In genomic region chr7:84746347-84746746, GRCh38 we compare ENCODE assay signal across 20 cellular contexts.
DNase-seq lines count a peak whose midpoint lies in the region; ATAC-seq, FAIRE-seq and TF ChIP-seq lines count a peak whose summit lies in the region.
"Had no signal": no experiment of that assay in that cellular context is flagged by ENCODE, and none has a peak within 500 bp of the region (broad histone marks: within the 10 kb centered on the region; RNA-seq: fewer than 3 reads in every experiment).

No MANE protein-coding gene starts in this region.

- H3K27ac Mint-ChIP-seq in activated CD8-positive, alpha-beta T cell treated with anti-CD3 and anti-CD28 coated beads for 36 hours, result no peak overlapping the region
- H3K27ac Mint-ChIP-seq: activated CD4-positive, alpha-beta T cell treated with anti-CD3 and anti-CD28 coated beads for 36 hours; CD4-positive, alpha-beta memory T cell; stimulated activated effector memory CD8-positive, alpha-beta T cell treated with anti-CD3 and anti-CD28 coated beads, Interleukin-12 subunit alpha, Interleukin-12 subunit beta, amount 100 ng/mL, for 72 hours; type B pancreatic cell had no signal

- no peaks in the 10 kb centered on the region for H3K36me3 Mint-ChIP-seq in activated CD8-positive, alpha-beta T cell treated with anti-CD3 and anti-CD28 coated beads for 36 hours (ENCODE audit: low read depth)
- H3K36me3 Mint-ChIP-seq: CD4-positive, alpha-beta memory T cell; stimulated activated effector memory CD8-positive, alpha-beta T cell treated with anti-CD3 and anti-CD28 coated beads, Interleukin-12 subunit alpha, Interleukin-12 subunit beta, amount 100 ng/mL, for 72 hours; type B pancreatic cell had no signal

- TF ChIP-seq CTCF in activated CD8-positive, alpha-beta T cell treated with anti-CD3 and anti-CD28 coated beads for 36 hours (IDR thresholded peaks at IDR 0.05), result no peak

- peak overlapping the region; percentile 63 for H3K27ac ChIP-seq in SJCRH30
- H3K27ac ChIP-seq in small intestine (ENCODE audit: low read depth in 1 of 2, low read length in 1 of 2), result peak overlapping the region in 1 of 2 donors; percentile 8
- H3K27ac ChIP-seq: parathyroid adenoma had no signal

- H3K4me1 ChIP-seq in SJCRH30, result peaks cover 23% of the 10 kb centered on the region
- H3K4me1 ChIP-seq in small intestine (ENCODE audit: control insufficient read depth in 2 of 2, insufficient read depth in 1 of 2, low read depth in 1 of 2, low read length in 1 of 2), result peaks cover 0 to 4% of the 10 kb centered on the region in 2 donors
- H3K4me1 ChIP-seq: parathyroid adenoma had no signal

- H3K36me3 ChIP-seq in SJCRH30 (no peaks in the 10 kb centered on the region), small intestine (ENCODE audit: control insufficient read depth in 2 of 2, insufficient read depth in 2 of 2, low read length in 2 of 2) (no peaks in the 10 kb centered on the region)

- no peaks in the 10 kb centered on the region for H3K27me3 Mint-ChIP-seq in activated CD8-positive, alpha-beta T cell treated with anti-CD3 and anti-CD28 coated beads for 36 hours
- H3K27me3 Mint-ChIP-seq: activated CD4-positive, alpha-beta T cell treated with anti-CD3 and anti-CD28 coated beads for 36 hours; CD4-positive, alpha-beta memory T cell; type B pancreatic cell had no signal

- CTCF ChIA-PET in activated CD8-positive, alpha-beta T cell treated with anti-CD3 and anti-CD28 coated beads for 36 hours (lab: Charles Lee), result no interaction called here

- H3K4me3 Mint-ChIP-seq in activated CD8-positive, alpha-beta T cell treated with anti-CD3 and anti-CD28 coated beads for 36 hours, result no peak overlapping the region
- H3K4me3 Mint-ChIP-seq: activated CD4-positive, alpha-beta T cell treated with anti-CD3 and anti-CD28 coated beads for 36 hours; CD4-positive, alpha-beta memory T cell; stimulated activated effector memory CD8-positive, alpha-beta T cell treated with anti-CD3 and anti-CD28 coated beads, Interleukin-12 subunit alpha, Interleukin-12 subunit beta, amount 100 ng/mL, for 72 hours; type B pancreatic cell had no signal

- H3K9me3 ChIP-seq in SJCRH30 (replicated peaks) (no peaks in the 10 kb centered on the region), small intestine (ENCODE audit: control insufficient read depth, low read depth) (no peaks in the 10 kb centered on the region)

- no peaks in the 10 kb centered on the region for H3K4me1 Mint-ChIP-seq in activated CD8-positive, alpha-beta T cell treated with anti-CD3 and anti-CD28 coated beads for 36 hours (ENCODE audit: low read depth)
- H3K4me1 Mint-ChIP-seq: activated CD4-positive, alpha-beta T cell treated with anti-CD3 and anti-CD28 coated beads for 36 hours; CD4-positive, alpha-beta memory T cell; stimulated activated effector memory CD8-positive, alpha-beta T cell treated with anti-CD3 and anti-CD28 coated beads, Interleukin-12 subunit alpha, Interleukin-12 subunit beta, amount 100 ng/mL, for 72 hours had no signal

- intact Hi-C loops in left cardiac atrium (cut with DNase I), result no loop called here
- intact Hi-C loops in activated CD8-positive, alpha-beta T cell treated with anti-CD3 and anti-CD28 coated beads for 36 hours (cut with micrococcal nuclease), result no loop called here

- ATAC-seq in left cardiac atrium (peak; percentile 45 to 87), GM18858 (IDR thresholded peaks at IDR 0.05; ENCODE audit: unreplicated experiment) (no peak)
- no peak for ATAC-seq in activated CD8-positive, alpha-beta T cell treated with anti-CD3 and anti-CD28 coated beads for 36 hours
- ATAC-seq: activated CD4-positive, alpha-beta T cell treated with anti-CD3 and anti-CD28 coated beads for 36 hours; stimulated activated effector memory CD8-positive, alpha-beta T cell treated with anti-CD3 and anti-CD28 coated beads, Interleukin-12 subunit alpha, Interleukin-12 subunit beta, amount 100 ng/mL, for 72 hours had no signal

- FAIRE-seq in small intestine (lab: Jason Lieb, UNC), result no peak

- H3K4me3 ChIP-seq in SJCRH30 (0 out of 2 replicates have a peak overlapping the region, but pooled peaks have one; percentile 2), small intestine (ENCODE audit: low read depth in 1 of 2, low read length in 2 of 2) (no peak overlapping the region)

- H3K9me3 Mint-ChIP-seq in activated CD8-positive, alpha-beta T cell treated with anti-CD3 and anti-CD28 coated beads for 36 hours, result no peaks in the 10 kb centered on the region
- H3K9me3 Mint-ChIP-seq: type B pancreatic cell had no signal

- H3K27me3 ChIP-seq in SJCRH30 (no peaks in the 10 kb centered on the region), small intestine (ENCODE audit: control insufficient read depth in 2 of 2, insufficient read depth in 2 of 2, low read length in 2 of 2) (no peaks in the 10 kb centered on the region)

- peak; percentile 14 for DNase-seq in NCI-H1694 (lab: John Stamatoyannopoulos, UW)
- no peak for DNase-seq in NCI-H1694 treated with DMSO at 0.1 percent for 48 hours (lab: John Stamatoyannopoulos, UW)
- DNase-seq in SJCRH30, result peak; percentile 83 to 90
- no peak for DNase-seq in left cardiac atrium
- peak; percentile 31 for DNase-seq in small intestine
- DNase-seq in activated CD8-positive, alpha-beta T cell treated with anti-CD3 and anti-CD28 coated beads for 36 hours, result no peak
- DNase-seq in T-helper 1 cell, result no peak
- DNase-seq: 8988T; activated CD4-positive, alpha-beta T cell treated with anti-CD3 and anti-CD28 coated beads for 36 hours; activated CD8-positive, alpha-beta memory T cell treated with anti-CD3 and anti-CD28 coated beads, Interleukin-2, amount 50 U/mL, for 4 hours; activated gamma-delta T cell treated with Interleukin-2 at 50 U/mL for 16 hours; aorta; CD4-positive, alpha-beta memory T cell; cortex of kidney; DND-41; NCI-H510A treated with DMSO at 0.1 percent for 48 hours had no signal

- 11 to 25% (median 21%) methylated on average over 2 of the region's 2 CpGs for whole genome bisulfite sequencing in small intestine, 3 donors

- POLR2A ChIA-PET in activated CD8-positive, alpha-beta T cell treated with anti-CD3 and anti-CD28 coated beads for 36 hours (lab: Charles Lee), result no interaction called here

Comparison
In these comparisons a context has a peak if more than half of its experiments do, and no peak if none do; other contexts are left out.
1. DNase-seq: peak in NCI-H1694 (single experiment), SJCRH30 (2 of 2) and small intestine (single experiment); none in NCI-H1694 treated with DMSO at 0.1 percent for 48 hours (single experiment), left cardiac atrium (single experiment), activated CD8-positive, alpha-beta T cell treated with anti-CD3 and anti-CD28 coated beads for 36 hours (single experiment) and T-helper 1 cell (0 of 5).
2. ATAC-seq: peak in left cardiac atrium (2 of 2); none in GM18858 (single experiment) and activated CD8-positive, alpha-beta T cell treated with anti-CD3 and anti-CD28 coated beads for 36 hours (single experiment).